ENCODE assay signal across 1 cellular context in genomic region chr14:89134640-89135039, GRCh38.
TF ChIP-seq lines count a peak whose summit lies in the region.

No MANE protein-coding gene starts in this region.

TF ChIP-seq in GM23338, 12 proteins besides CTCF, POLR2A, EP300 and RAD21 (continued from another document):
- no peak for TF ChIP-seq REST (IDR thresholded peaks at IDR 0.05; ENCODE audit: unreplicated experiment)
- TF ChIP-seq JUNB (IDR thresholded peaks at IDR 0.05; ENCODE audit: unreplicated experiment) = no peak
- no peak for TF ChIP-seq ETS1 (IDR thresholded peaks at IDR 0.05)
- TF ChIP-seq ZNF331 (CRISPR knock-in tag; IDR thresholded peaks at IDR 0.05; ENCODE audit: low read depth) = no peak
- TF ChIP-seq EZH2 (IDR thresholded peaks at IDR 0.05; ENCODE audit: low read depth, unreplicated experiment) = no peak
- no peak for TF ChIP-seq STAT1 (IDR thresholded peaks at IDR 0.05; ENCODE audit: unreplicated experiment)
- no peak for TF ChIP-seq CREB1 (CRISPR knock-in tag; IDR thresholded peaks at IDR 0.05; ENCODE audit: low read depth)
- TF ChIP-seq POLR2AphosphoS5 (IDR thresholded peaks at IDR 0.05; ENCODE audit: low read depth) = no peak
- no peak for TF ChIP-seq NANOG (IDR thresholded peaks at IDR 0.05; ENCODE audit: borderline replicate concordance)
